ENCODE assay signal across 8 cellular contexts in genomic region chr19:1105217-1105872, GRCh38. TPM values are rescaled to one million over a fixed set of nuclear protein-coding genes. Genes with fewer than 3 reads are reported as not detected.
DNase-seq lines count a peak whose midpoint lies in the region; ATAC-seq and TF ChIP-seq lines count a peak whose summit lies in the region.

No MANE protein-coding gene starts in this region.

- no peak for TF ChIP-seq CTCF in suprapubic skin (IDR thresholded peaks at IDR 0.05)

- peaks cover 36% of the 10 kb centered on the region for H3K4me1 Mint-ChIP-seq in activated CD4-positive, alpha-beta T cell treated with anti-CD3 and anti-CD28 coated beads for 36 hours
- H3K4me1 Mint-ChIP-seq in activated naive CD8-positive, alpha-beta T cell treated with anti-CD3 and anti-CD28 coated beads, Interleukin-2, amount 50 U/mL, for 24 hours, result peaks cover 31% of the 10 kb centered on the region

- DNase-seq in activated CD4-positive, alpha-beta T cell treated with anti-CD3 and anti-CD28 coated beads for 36 hours, result no peak
- no peak for DNase-seq in activated CD4-positive, alpha-beta T cell treated with anti-CD3 and anti-CD28 coated beads for 1 hour
- DNase-seq in activated naive CD8-positive, alpha-beta T cell treated with anti-CD3 and anti-CD28 coated beads, Interleukin-2, amount 50 U/mL, for 24 hours, result no peak
- peak; percentile 54 for DNase-seq in iris pigment epithelial cell (ENCODE audit: low read depth)
- no peak for DNase-seq in suprapubic skin (ENCODE audit: low spot score in 2 of 2)
- DNase-seq in midbrain (lab: John Stamatoyannopoulos, UW), result no peak

- H3K27ac Mint-ChIP-seq in activated CD4-positive, alpha-beta T cell treated with anti-CD3 and anti-CD28 coated beads for 36 hours, result no peak overlapping the region
- H3K27ac Mint-ChIP-seq in activated naive CD8-positive, alpha-beta T cell treated with anti-CD3 and anti-CD28 coated beads, Interleukin-2, amount 50 U/mL, for 24 hours, result no peak overlapping the region

- CTCF ChIA-PET in activated CD4-positive, alpha-beta T cell treated with anti-CD3 and anti-CD28 coated beads for 36 hours (lab: Charles Lee), result no interaction called here

- H3K4me3 Mint-ChIP-seq in activated CD4-positive, alpha-beta T cell treated with anti-CD3 and anti-CD28 coated beads for 36 hours, result peak overlapping the region; percentile 71
- peak overlapping the region; percentile 76 for H3K4me3 Mint-ChIP-seq in activated naive CD8-positive, alpha-beta T cell treated with anti-CD3 and anti-CD28 coated beads, Interleukin-2, amount 50 U/mL, for 24 hours

- H3K27me3 ChIP-seq in suprapubic skin, result no peaks in the 10 kb centered on the region

- peaks cover 65% of the 10 kb centered on the region for H3K4me1 ChIP-seq in suprapubic skin

- intact Hi-C loops in activated CD4-positive, alpha-beta T cell treated with anti-CD3 and anti-CD28 coated beads for 36 hours (cut with DNase I, micrococcal nuclease), result no loop called here

- POLR2A ChIA-PET in activated CD4-positive, alpha-beta T cell treated with anti-CD3 and anti-CD28 coated beads for 36 hours (lab: Charles Lee), result interaction anchor here (0.6 kb wide), 2 partner anchors 29 to 98 kb away, joined by 5 to 9 read pairs; no protein-coding TSS in a partner anchor

- TF ChIP-seq EP300 in suprapubic skin (IDR thresholded peaks at IDR 0.05), result no peak

- no peak for ATAC-seq in activated CD4-positive, alpha-beta T cell treated with anti-CD3 and anti-CD28 coated beads for 36 hours
- ATAC-seq in activated naive CD8-positive, alpha-beta T cell treated with anti-CD3 and anti-CD28 coated beads, Interleukin-2, amount 50 U/mL, for 24 hours, result no peak
- ATAC-seq in HG02678 (IDR thresholded peaks at IDR 0.05; ENCODE audit: unreplicated experiment), result no peak
- no peak for ATAC-seq in GM19035 (IDR thresholded peaks at IDR 0.05; ENCODE audit: unreplicated experiment)

- H3K36me3 Mint-ChIP-seq in activated CD4-positive, alpha-beta T cell treated with anti-CD3 and anti-CD28 coated beads for 36 hours (ENCODE audit: low read depth), result peaks cover 13% of the 10 kb centered on the region
- peaks cover 2% of the 10 kb centered on the region for H3K36me3 Mint-ChIP-seq in activated naive CD8-positive, alpha-beta T cell treated with anti-CD3 and anti-CD28 coated beads, Interleukin-2, amount 50 U/mL, for 24 hours (ENCODE audit: low read depth)

- peak overlapping the region; percentile 93 for H3K4me3 ChIP-seq in suprapubic skin

- peak overlapping the region; percentile 100 for H3K27ac ChIP-seq in suprapubic skin

- 28% methylated on average over 33 of the region's 49 CpGs for WGBS in suprapubic skin

- TF ChIP-seq POLR2A in suprapubic skin (IDR thresholded peaks at IDR 0.05), result no peak

- H3K9me3 Mint-ChIP-seq in activated CD4-positive, alpha-beta T cell treated with anti-CD3 and anti-CD28 coated beads for 36 hours (ENCODE audit: low read depth), result no peaks in the 10 kb centered on the region
- no peaks in the 10 kb centered on the region for H3K9me3 Mint-ChIP-seq in activated naive CD8-positive, alpha-beta T cell treated with anti-CD3 and anti-CD28 coated beads, Interleukin-2, amount 50 U/mL, for 24 hours

- H3K36me3 ChIP-seq in suprapubic skin, result peaks cover 46% of the 10 kb centered on the region

- no peaks in the 10 kb centered on the region for H3K9me3 ChIP-seq in suprapubic skin

- H3K27me3 Mint-ChIP-seq in activated CD4-positive, alpha-beta T cell treated with anti-CD3 and anti-CD28 coated beads for 36 hours, result no peaks in the 10 kb centered on the region
- H3K27me3 Mint-ChIP-seq in activated naive CD8-positive, alpha-beta T cell treated with anti-CD3 and anti-CD28 coated beads, Interleukin-2, amount 50 U/mL, for 24 hours, result no peaks in the 10 kb centered on the region

RNA-seq across cellular contexts. Expression of gene GPX4, which starts 1.6 kb away (rescaled TPM):
- total RNA-seq in activated CD4-positive, alpha-beta T cell treated with anti-CD3 and anti-CD28 coated beads for 36 hours, result 100 to 1,000 TPM; 192 to 218 TPM
- 100 to 1,000 TPM; 267 to 359 (median 344) TPM for total RNA-seq in suprapubic skin

RNA-seq across cellular contexts. Expression of gene POLR2E, which starts 10.2 kb away (rescaled TPM):
- 100 to 1,000 TPM; 171 to 229 TPM for total RNA-seq in activated CD4-positive, alpha-beta T cell treated with anti-CD3 and anti-CD28 coated beads for 36 hours
- total RNA-seq in suprapubic skin, result 100 to 1,000 TPM in 3 of 4 donors, 10 to 100 TPM in 1; 84.1 to 142 (median 111) TPM

RNA-seq across cellular contexts. Expression of gene ARHGAP45, which starts 38.4 kb away (rescaled TPM):
- total RNA-seq in activated CD4-positive, alpha-beta T cell treated with anti-CD3 and anti-CD28 coated beads for 36 hours, result 100 to 1,000 TPM; 107 to 137 TPM
- total RNA-seq in suprapubic skin, result 10 to 100 TPM; 11.5 to 13.4 (median 12.6) TPM

Comparison
In these comparisons a context has a peak if more than half of its experiments do, and no peak if none do; other contexts are left out.
1. RNA of gene ARHGAP45, which starts 38.4 kb away (total RNA-seq): 107 to 137 TPM in activated CD4-positive, alpha-beta T cell treated with anti-CD3 and anti-CD28 coated beads for 36 hours; 11.5 to 13.4 TPM in suprapubic skin; every median in the first group is over 4 times any median in the second.